ENCODE assay signal across 27 cellular contexts in genomic region chr2:3297523-3297922, GRCh38.
"Had no signal": no experiment of that assay in that cellular context is flagged by ENCODE, and none has a peak within 500 bp of the region (broad histone marks: within the 10 kb centered on the region; RNA-seq: fewer than 3 reads in every experiment).

No MANE protein-coding gene starts in this region.

- H3K9me3 ChIP-seq: esophagus squamous epithelium, heart right ventricle, left lung, neutrophil, pancreas, right lobe of liver, thyroid gland, vagina had no signal

- H3K27me3 ChIP-seq: esophagus squamous epithelium, heart right ventricle, left lung, neutrophil, pancreas, right lobe of liver, thyroid gland, vagina had no signal

- H3K27me3 Mint-ChIP-seq: effector memory CD8-positive, alpha-beta T cell; naive thymus-derived CD4-positive, alpha-beta T cell; progenitor cell of endocrine pancreas; stimulated activated naive CD8-positive, alpha-beta T cell treated with anti-CD3 and anti-CD28 coated beads, Interleukin-15, amount 100 ng/mL, for 72 hours had no signal

- H3K4me3 ChIP-seq: esophagus squamous epithelium, heart right ventricle, left lung, pancreas, right lobe of liver, thyroid gland, vagina had no signal

- H3K4me3 Mint-ChIP-seq: effector memory CD8-positive, alpha-beta T cell; naive thymus-derived CD4-positive, alpha-beta T cell; stimulated activated naive CD8-positive, alpha-beta T cell treated with anti-CD3 and anti-CD28 coated beads, Interleukin-15, amount 100 ng/mL, for 72 hours had no signal

- ATAC-seq: effector memory CD8-positive, alpha-beta T cell; heart right ventricle; left cardiac atrium; left lung; naive thymus-derived CD4-positive, alpha-beta T cell; pancreas; right lobe of liver; stimulated activated naive CD8-positive, alpha-beta T cell treated with anti-CD3 and anti-CD28 coated beads, Interleukin-15, amount 100 ng/mL, for 72 hours had no signal

- H3K9me3 Mint-ChIP-seq: effector memory CD8-positive, alpha-beta T cell; naive thymus-derived CD4-positive, alpha-beta T cell; stimulated activated naive CD8-positive, alpha-beta T cell treated with anti-CD3 and anti-CD28 coated beads, Interleukin-15, amount 100 ng/mL, for 72 hours had no signal

- H3K4me1 ChIP-seq: esophagus squamous epithelium, heart right ventricle, left lung, pancreas, vagina had no signal

- DNase-seq: cortex of kidney; effector memory CD8-positive, alpha-beta T cell; erythroblast; esophagus squamous epithelium; foreskin melanocyte; glutamatergic neuron; heart right ventricle; hippocampal formation; left cardiac atrium; left lung; mesendoderm; midbrain; naive thymus-derived CD4-positive, alpha-beta T cell; pancreas; small intestine; stimulated activated CD4-positive, alpha-beta T cell treated with anti-CD3 and anti-CD28 coated beads, Interleukin-15, amount 100 ng/mL, for 24 hours; stimulated activated CD4-positive, alpha-beta T cell treated with anti-CD3 and anti-CD28 coated beads, Interleukin-2, amount 100 ng/mL, for 48 hours; stimulated activated naive CD4-positive, alpha-beta T cell; stimulated activated naive CD8-positive, alpha-beta T cell treated with anti-CD3 and anti-CD28 coated beads, Interleukin-15, amount 100 ng/mL, for 72 hours; thyroid gland; trophoblast cell had no signal

- FAIRE-seq: endometrium, islet of Langerhans, pancreas, small intestine had no signal

- H3K36me3 ChIP-seq: neutrophil, right lobe of liver, thyroid gland, vagina had no signal

- H3K27ac Mint-ChIP-seq: effector memory CD8-positive, alpha-beta T cell; progenitor cell of endocrine pancreas had no signal

- H3K27ac ChIP-seq: esophagus squamous epithelium, heart right ventricle, left lung, neutrophil, pancreas, right lobe of liver, vagina had no signal
